In the genomic region with DNA sequence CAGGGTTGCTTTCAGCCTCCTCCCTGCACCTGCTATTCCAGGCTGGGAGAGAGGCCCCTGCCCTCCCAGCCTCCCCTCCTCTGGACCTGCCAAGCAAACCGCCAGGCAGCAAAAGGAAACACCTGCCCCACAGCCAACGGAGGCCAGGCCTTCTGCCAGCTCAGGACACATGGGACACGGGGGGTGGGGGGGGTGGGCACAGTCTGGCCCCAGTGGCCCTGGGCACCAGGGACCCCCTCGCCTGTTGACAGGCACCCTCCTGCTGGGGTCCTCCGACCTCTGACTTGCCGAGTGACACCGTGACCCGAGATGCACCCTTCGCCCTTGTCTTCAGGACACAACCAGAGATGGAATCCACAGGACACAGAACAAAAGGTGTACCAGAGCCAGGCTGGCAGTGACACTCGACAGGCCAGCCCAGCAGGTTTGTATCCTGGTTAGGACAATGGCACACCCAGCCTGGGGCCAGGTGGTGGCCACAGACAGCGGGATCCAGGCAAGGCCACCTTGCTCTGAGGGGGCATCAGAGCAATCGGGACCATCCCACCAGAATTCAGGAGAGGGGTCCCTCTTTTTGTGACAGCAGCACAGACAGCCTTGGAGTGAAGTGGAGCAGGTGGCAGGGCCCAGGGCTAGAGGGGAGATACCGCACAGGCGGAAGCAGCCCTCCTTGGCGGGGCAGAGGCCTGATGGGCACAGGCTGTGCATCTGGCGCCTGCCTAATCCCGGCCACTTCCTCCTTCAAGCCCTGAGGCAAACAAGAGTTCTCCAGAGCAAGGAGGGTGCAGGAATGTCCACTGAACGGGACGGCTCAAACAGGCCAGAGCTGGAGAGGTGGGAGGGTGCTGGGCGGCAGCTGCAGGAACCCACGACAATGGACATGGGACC, we compare ENCODE assay signal across 20 cellular contexts. TPM values are rescaled to one million over a fixed set of nuclear protein-coding genes. Genes with fewer than 3 reads are reported as not detected.
A peak's percentile ranks its signal among the peaks of the same experiment; 100 is the strongest.
DNase-seq lines count a peak whose midpoint lies in the region; ATAC-seq, FAIRE-seq and TF ChIP-seq lines count a peak whose summit lies in the region.
"Had no signal": no experiment of that assay in that cellular context is flagged by ENCODE, and none has a peak within 500 bp of the region (broad histone marks: within the 10 kb centered on the region; RNA-seq: fewer than 3 reads in every experiment).

No MANE protein-coding gene starts in this region.

- TF ChIP-seq CTCF in IMR-90 (conservative IDR thresholded peaks at IDR 0.05; ENCODE audit: low read depth, low read length) (no peak), neural progenitor cell (IDR thresholded peaks at IDR 0.05) (no peak)

- no peak overlapping the region for H3K4ac ChIP-seq in IMR-90 (ENCODE audit: low read depth, low read length)

- intact Hi-C loops in IMR-90 (cut with micrococcal nuclease) = no loop called here

- WGBS in IMR-90 (ENCODE audit: extremely low coverage in 2 of 2, insufficient read length in 1 of 2), 2 experiments = 69% methylated on average over 11 of the region's 21 CpGs; no CpG with 5 or more reads in 1 of the 2 experiments

- H3K23ac ChIP-seq in IMR-90 (ENCODE audit: low read depth, low read length) = no peak overlapping the region

- no peak for FAIRE-seq in HTR-8/SVneo (lab: Jason Lieb, UNC)
- FAIRE-seq: TTC549 had no signal

- no peak overlapping the region for H2BK120ac ChIP-seq in IMR-90 (ENCODE audit: low read depth, low read length)

- no peak for TF ChIP-seq RAD21 in IMR-90 (IDR thresholded peaks at IDR 0.05; ENCODE audit: low read length)

- no peak overlapping the region for H2AK9ac ChIP-seq in IMR-90 (replicated peaks; ENCODE audit: low read depth, low read length, poor library complexity)

- CTCF ChIA-PET in IMR-90 (lab: Yijun Ruan, JAX) = no interaction called here

- no peaks in the 10 kb centered on the region for H3K9me3 ChIP-seq in IMR-90 (ENCODE audit: control insufficient read depth, insufficient read depth, low read length)
- no peaks in the 10 kb centered on the region for H3K9me3 ChIP-seq in neural progenitor cell (ENCODE audit: low read depth)
- H3K9me3 ChIP-seq: BE2C, neutrophil had no signal

- TF ChIP-seq POLR2A in IMR-90 (IDR thresholded peaks at IDR 0.05; ENCODE audit: low read depth, low read length) = no peak

- no peaks in the 10 kb centered on the region for H3K4me1 Mint-ChIP-seq in neural progenitor cell
- H3K4me1 Mint-ChIP-seq in effector memory CD8-positive, alpha-beta T cell (ENCODE audit: low read depth in 2 of 2) = peaks cover 0 to 13% of the 10 kb centered on the region in 2 donors

- H3K4me3 Mint-ChIP-seq in neural progenitor cell = no peak overlapping the region
- H3K4me3 Mint-ChIP-seq in effector memory CD8-positive, alpha-beta T cell = no peak overlapping the region
- H3K4me3 Mint-ChIP-seq: HFFc6; stimulated activated memory B cell treated with anti-CD40 and anti-IgM and Interleukin-4, amounts not matched to agents 10 μg/mL and 1 μg/mL and 100 μg/mL, for 72 hours had no signal

- no peaks in the 10 kb centered on the region for H3K79me2 ChIP-seq in neural progenitor cell (ENCODE audit: low read depth)

- H4K91ac ChIP-seq in IMR-90 (ENCODE audit: insufficient read depth, low read depth, low read length) = no peak overlapping the region

- H3K9me3 Mint-ChIP-seq in neural progenitor cell = no peaks in the 10 kb centered on the region
- no peaks in the 10 kb centered on the region for H3K9me3 Mint-ChIP-seq in effector memory CD8-positive, alpha-beta T cell
- H3K9me3 Mint-ChIP-seq: HFFc6; stimulated activated memory B cell treated with anti-CD40 and anti-IgM and Interleukin-4, amounts not matched to agents 10 μg/mL and 1 μg/mL and 100 μg/mL, for 72 hours had no signal

- H3K56ac ChIP-seq in IMR-90 (ENCODE audit: extremely low read depth, insufficient read depth, low read length) = no peak overlapping the region

- H2BK15ac ChIP-seq in IMR-90 (ENCODE audit: low read depth, low read length) = no peak overlapping the region

- dilution Hi-C loops in IMR-90 (cut with HindIII; ENCODE audit: low sequenced_read_pairs, unreplicated experiment) = no loop called here

- H3K18ac ChIP-seq in IMR-90 (ENCODE audit: low read depth, low read length) = no peak overlapping the region

- H2AK5ac ChIP-seq in IMR-90 (ENCODE audit: low read depth, low read length) = no peak overlapping the region

- no peaks in the 10 kb centered on the region for H3K79me1 ChIP-seq in IMR-90 (ENCODE audit: low read depth in 1 of 2, low read length in 2 of 2)

- H3K27me3 ChIP-seq in IMR-90 (ENCODE audit: control insufficient read depth, insufficient read depth, low read length) = peaks cover 40% of the 10 kb centered on the region
- H3K27me3 ChIP-seq in neural progenitor cell = peaks cover 87% of the 10 kb centered on the region

- no peak overlapping the region for H4K5ac ChIP-seq in IMR-90 (ENCODE audit: low read depth, low read length)

- H3K27me3 Mint-ChIP-seq in neural progenitor cell (ENCODE audit: insufficient read depth, low read depth) = peaks cover 20% of the 10 kb centered on the region
- H3K27me3 Mint-ChIP-seq in effector memory CD8-positive, alpha-beta T cell = peaks cover 0 to 29% of the 10 kb centered on the region in 2 donors

- H3K4me3 ChIP-seq in IMR-90 (ENCODE audit: insufficient read depth, low read depth, low read length) = no peak overlapping the region
- no peak overlapping the region for H3K4me3 ChIP-seq in neural progenitor cell

- no peaks in the 10 kb centered on the region for H3K36me3 Mint-ChIP-seq in neural progenitor cell
- H3K36me3 Mint-ChIP-seq in effector memory CD8-positive, alpha-beta T cell (ENCODE audit: insufficient read depth) = peaks cover 12% of the 10 kb centered on the region

- H3K9ac ChIP-seq in IMR-90 (ENCODE audit: low read depth, low read length) (no peak overlapping the region), neural progenitor cell (no peak overlapping the region)

- no peak for ATAC-seq in IMR-90 (ENCODE audit: low read depth)
- no peak for ATAC-seq in effector memory CD8-positive, alpha-beta T cell (replicated peaks)
- ATAC-seq: stimulated activated memory B cell treated with anti-CD40 and anti-IgM and Interleukin-4, amounts not matched to agents 10 μg/mL and 1 μg/mL and 100 μg/mL, for 72 hours had no signal

- no peaks in the 10 kb centered on the region for H4K20me1 ChIP-seq in IMR-90 (ENCODE audit: insufficient read depth, low read length)
- H4K20me1 ChIP-seq in neural progenitor cell (ENCODE audit: low read depth) = peaks cover 47% of the 10 kb centered on the region

- POLR2A ChIA-PET in IMR-90 (lab: Charles Lee; ENCODE audit: unreplicated experiment) = no interaction called here

- H3K4me2 ChIP-seq in IMR-90 (ENCODE audit: low read depth, low read length) (no peak overlapping the region), neural progenitor cell (no peak overlapping the region)

- in situ Hi-C loops in IMR-90 (cut with MboI; ENCODE audit: low sequenced_read_pairs) = no loop called here

- H3F3A ChIP-seq in neural progenitor cell (ENCODE audit: low read depth) = peaks cover 26% of the 10 kb centered on the region

- BruUV-seq in IMR-90 (replicated peaks; lab: Mats Ljungman, UMichigan) = no TSS peak

- H3K9me1 ChIP-seq in IMR-90 (ENCODE audit: insufficient read depth, low read length) = no peaks in the 10 kb centered on the region

- peak overlapping the region; percentile 21 for H2AFZ ChIP-seq in IMR-90 (replicated peaks; ENCODE audit: low read length, poor library complexity)
- H2AFZ ChIP-seq in neural progenitor cell (replicated peaks) = no peak overlapping the region

- no peak overlapping the region for H3K27ac ChIP-seq in IMR-90 (ENCODE audit: insufficient read depth, low read length)
- H3K27ac ChIP-seq in neural progenitor cell = no peak overlapping the region
- H3K27ac ChIP-seq: neutrophil had no signal

- no peak overlapping the region for H3K14ac ChIP-seq in IMR-90 (replicated peaks; ENCODE audit: low read depth, low read length)

- no peak overlapping the region for H4K8ac ChIP-seq in IMR-90 (ENCODE audit: low read depth in 2 of 2, low read length in 2 of 2)

- no peak overlapping the region for H2BK5ac ChIP-seq in IMR-90 (ENCODE audit: low read depth, low read length, poor library complexity, severe bottlenecking)

- H2BK20ac ChIP-seq in IMR-90 (ENCODE audit: low read depth, low read length) = no peak overlapping the region

- peaks cover 4% of the 10 kb centered on the region for H3K4me1 ChIP-seq in IMR-90 (ENCODE audit: control insufficient read depth, insufficient read depth, low read length)
- peaks cover 21% of the 10 kb centered on the region for H3K4me1 ChIP-seq in neural progenitor cell

- peak overlapping the region; percentile 69 for H3K27ac Mint-ChIP-seq in neural progenitor cell
- no peak overlapping the region for H3K27ac Mint-ChIP-seq in effector memory CD8-positive, alpha-beta T cell
- H3K27ac Mint-ChIP-seq: HFFc6; stimulated activated memory B cell treated with anti-CD40 and anti-IgM and Interleukin-4, amounts not matched to agents 10 μg/mL and 1 μg/mL and 100 μg/mL, for 72 hours had no signal

- DNase-seq in EH (ENCODE audit: low read depth) = peak; percentile 13
- DNase-seq in IMR-90 = no peak
- DNase-seq in SHP77 (lab: John Stamatoyannopoulos, UW) = peak; percentile 57 to 84
- DNase-seq in neural progenitor cell (ENCODE audit: low spot score) = no peak
- DNase-seq in HTR-8/SVneo (ENCODE audit: insufficient read length, low spot score) = no peak
- DNase-seq in hepatic stellate cell (ENCODE audit: low spot score) = no peak
- no peak for DNase-seq in effector memory CD8-positive, alpha-beta T cell
- DNase-seq: activated CD4-positive, alpha-beta T cell treated with anti-CD3 and anti-CD28 coated beads, Interleukin-2, amount 50 U/mL, for 48 hours; BE2C; central memory CD4-positive, alpha-beta T cell; DMS79 treated with DMSO at 0.1 percent for 48 hours; HFFc6; mesendoderm; NCI-H2107 had no signal

- H3K36me3 ChIP-seq in IMR-90 (ENCODE audit: control insufficient read depth, insufficient read depth, low read length) (peaks cover 6% of the 10 kb centered on the region; the same call in 1 of the 2 replicates), neural progenitor cell (no peaks in the 10 kb centered on the region)
- H3K36me3 ChIP-seq: BE2C had no signal

RNA-seq across cellular contexts. Expression of gene TMEM210, which starts 1.3 kb away (rescaled TPM):
- total RNA-seq in IMR-90 (2012; rRNA removed) (not detected in 2 replicates), neural progenitor cell (ENCODE audit: low replicate concordance) (not detected in 2 replicates)
- not detected in 2 replicates for polyA plus RNA-seq in IMR-90 (2012; rRNA removed)
- polyA plus RNA-seq in IMR-90 (2012; cell fraction: cytosol; rRNA removed) = not detected in 2 replicates
- polyA plus RNA-seq in IMR-90 (2012; cell fraction: nucleus; rRNA removed; ENCODE audit: low replicate concordance) = not detected in 2 replicates
- total RNA-seq: glomerular endothelial cell, HFFc6, SK-MEL-5, ureter had no signal

RNA-seq across cellular contexts. Expression of gene LRRC26, which starts 3.3 kb away (rescaled TPM):
- total RNA-seq in IMR-90 (2012; rRNA removed) (not detected in 2 replicates), neural progenitor cell (ENCODE audit: low replicate concordance) (0.59 TPM in 1 of 2 replicates, not detected in the other)
- not detected in 2 replicates for polyA plus RNA-seq in IMR-90 (2012; rRNA removed)
- not detected in 2 replicates for polyA plus RNA-seq in IMR-90 (2012; cell fraction: cytosol; rRNA removed)
- polyA plus RNA-seq in IMR-90 (2012; cell fraction: nucleus; rRNA removed; ENCODE audit: low replicate concordance) = not detected in 2 replicates
- total RNA-seq: glomerular endothelial cell, HFFc6, ureter had no signal

RNA-seq across cellular contexts. Expression of gene ANAPC2, which starts 15.2 kb away (rescaled TPM):
- 9.3 and 9.4 TPM in 2 replicates for total RNA-seq in IMR-90 (2012; rRNA removed)
- 29.5 and 34.3 TPM in 2 replicates for polyA plus RNA-seq in IMR-90 (2012; rRNA removed)
- polyA plus RNA-seq in IMR-90 (2012; cell fraction: cytosol; rRNA removed) = 18.0 and 23.4 TPM in 2 replicates
- polyA plus RNA-seq in IMR-90 (2012; cell fraction: nucleus; rRNA removed; ENCODE audit: low replicate concordance) = 171 and 370 TPM in 2 replicates
- 18.9 and 30.9 TPM in 2 replicates for total RNA-seq in neural progenitor cell (ENCODE audit: low replicate concordance)

RNA-seq across cellular contexts. Expression of gene SSNA1, which starts 15.3 kb away (rescaled TPM):
- 55.7 and 63.9 TPM in 2 replicates for total RNA-seq in IMR-90 (2012; rRNA removed)
- polyA plus RNA-seq in IMR-90 (2012; rRNA removed) = 86.7 and 107 TPM in 2 replicates
- polyA plus RNA-seq in IMR-90 (2012; cell fraction: cytosol; rRNA removed) = 102 and 149 TPM in 2 replicates
- 40.6 and 69.4 TPM in 2 replicates for polyA plus RNA-seq in IMR-90 (2012; cell fraction: nucleus; rRNA removed; ENCODE audit: low replicate concordance)
- 27.9 and 69.8 TPM in 2 replicates for total RNA-seq in neural progenitor cell (ENCODE audit: low replicate concordance)

RNA-seq across cellular contexts. Expression of gene TPRN, which starts 27.4 kb away (rescaled TPM):
- 1.7 and 1.8 TPM in 2 replicates for total RNA-seq in IMR-90 (2012; rRNA removed)
- 5.3 and 7.1 TPM in 2 replicates for polyA plus RNA-seq in IMR-90 (2012; rRNA removed)
- polyA plus RNA-seq in IMR-90 (2012; cell fraction: cytosol; rRNA removed) = 5.4 and 5.8 TPM in 2 replicates
- polyA plus RNA-seq in IMR-90 (2012; cell fraction: nucleus; rRNA removed; ENCODE audit: low replicate concordance) = 6.4 and 17.7 TPM in 2 replicates
- total RNA-seq in neural progenitor cell (ENCODE audit: low replicate concordance) = 3.4 and 9.1 TPM in 2 replicates

Comparison
In these comparisons a context has a peak if more than half of its experiments do, and no peak if none do; other contexts are left out.
1. DNase-seq: peak in EH (single experiment) and SHP77 (2 of 2); none in IMR-90 (single experiment), neural progenitor cell (single experiment), HTR-8/SVneo (single experiment), hepatic stellate cell (single experiment) and effector memory CD8-positive, alpha-beta T cell (0 of 3).